Comparison of ENCODE assay signal across 13 cellular contexts in genomic region chr18:58196881-58197872, GRCh38.
A peak's percentile ranks its signal among the peaks of the same experiment; 100 is the strongest.
DNase-seq lines count a peak whose midpoint lies in the region; ATAC-seq and TF ChIP-seq lines count a peak whose summit lies in the region.
"Had no signal": no experiment of that assay in that cellular context is flagged by ENCODE, and none has a peak within 500 bp of the region (broad histone marks: within the 10 kb centered on the region; RNA-seq: fewer than 3 reads in every experiment).

No MANE protein-coding gene starts in this region.

- H3K27ac Mint-ChIP-seq in CD4-positive, CD25-positive, alpha-beta regulatory T cell, result peak overlapping the region; percentile 9 to 86 (median 85)
- H3K27ac Mint-ChIP-seq in nephron, result peak overlapping the region; percentile 48 to 83 (median 56)
- H3K27ac Mint-ChIP-seq in natural killer cell treated with Interleukin-12 subunit alpha and Interleukin-12 subunit beta and Interleukin-15 and Interleukin-18, amount 100 ng/mL, for 72 hours, result no peak overlapping the region

- no peak for DNase-seq in CD4-positive, CD25-positive, alpha-beta regulatory T cell
- DNase-seq in natural killer cell treated with Interleukin-12 subunit alpha and Interleukin-12 subunit beta and Interleukin-15 and Interleukin-18, amount 100 ng/mL, for 72 hours (ENCODE audit: low spot score), result no peak
- DNase-seq in 8988T, result no peak
- DNase-seq: activated CD4-positive, alpha-beta T cell treated with anti-CD3 and anti-CD28 coated beads for 4 hours; lower lobe of right lung; NCI-H1436; stimulated activated CD8-positive, alpha-beta memory T cell treated with anti-CD3 and anti-CD28 coated beads, Interleukin-4, amount 100 ng/mL, for 48 hours had no signal

- no peaks in the 10 kb centered on the region for H3K9me3 Mint-ChIP-seq in CD4-positive, CD25-positive, alpha-beta regulatory T cell
- H3K9me3 Mint-ChIP-seq in nephron, result no peaks in the 10 kb centered on the region
- H3K9me3 Mint-ChIP-seq in natural killer cell treated with Interleukin-12 subunit alpha and Interleukin-12 subunit beta and Interleukin-15 and Interleukin-18, amount 100 ng/mL, for 72 hours, result no peaks in the 10 kb centered on the region

- H3K36me3 ChIP-seq in CD4-positive, CD25-positive, alpha-beta regulatory T cell (ENCODE audit: control insufficient read depth, insufficient read depth, low read length), result no peaks in the 10 kb centered on the region
- H3K36me3 ChIP-seq in HUES6 (ENCODE audit: control insufficient read depth, insufficient read depth, low read length), result no peaks in the 10 kb centered on the region
- H3K36me3 ChIP-seq: lower lobe of right lung had no signal

- H3K9me3 ChIP-seq in CD4-positive, CD25-positive, alpha-beta regulatory T cell (ENCODE audit: control insufficient read depth in 2 of 2, low read length in 2 of 2), result no peaks in the 10 kb centered on the region
- no peaks in the 10 kb centered on the region for H3K9me3 ChIP-seq in HUES6 (ENCODE audit: control insufficient read depth, insufficient read depth, low read depth, low read length)
- H3K9me3 ChIP-seq: lower lobe of right lung had no signal

- ATAC-seq in CD4-positive, CD25-positive, alpha-beta regulatory T cell (ENCODE audit: low read depth in 2 of 2), result no peak
- ATAC-seq in natural killer cell treated with Interleukin-12 subunit alpha and Interleukin-12 subunit beta and Interleukin-15 and Interleukin-18, amount 100 ng/mL, for 72 hours, result no peak
- ATAC-seq in GM21737 (IDR thresholded peaks at IDR 0.05; ENCODE audit: unreplicated experiment), result no peak
- no peak for ATAC-seq in HG02970 (IDR thresholded peaks at IDR 0.05; ENCODE audit: low FRiP score, unreplicated experiment)
- ATAC-seq: lower lobe of right lung had no signal

- peak overlapping the region; percentile 16 for H3K27ac ChIP-seq in CD4-positive, CD25-positive, alpha-beta regulatory T cell (ENCODE audit: insufficient read depth, low read length, poor library complexity, severe bottlenecking)
- H3K27ac ChIP-seq in HUES6 (ENCODE audit: low read depth, low read length) (peak overlapping the region; percentile 29; the same call in 1 of the 2 replicates), cingulate gyrus (ENCODE audit: low read depth, low read length) (peak overlapping the region; percentile 35)

- H3K4me1 Mint-ChIP-seq in CD4-positive, CD25-positive, alpha-beta regulatory T cell, result peaks cover 9 to 19% (median 10%) of the 10 kb centered on the region in 4 donors
- peaks cover 44% of the 10 kb centered on the region for H3K4me1 Mint-ChIP-seq in nephron
- H3K4me1 Mint-ChIP-seq in natural killer cell treated with Interleukin-12 subunit alpha and Interleukin-12 subunit beta and Interleukin-15 and Interleukin-18, amount 100 ng/mL, for 72 hours (ENCODE audit: low read depth in 2 of 2), result peaks cover 0 to 3% of the 10 kb centered on the region in 2 donors

- no peak overlapping the region for H3K9ac ChIP-seq in HUES6 (ENCODE audit: low read length)

- peaks cover 16% of the 10 kb centered on the region for H3K27me3 Mint-ChIP-seq in CD4-positive, CD25-positive, alpha-beta regulatory T cell
- peaks cover 10% of the 10 kb centered on the region for H3K27me3 Mint-ChIP-seq in nephron (ENCODE audit: low read depth)
- peaks cover 24 to 32% of the 10 kb centered on the region in 2 donors for H3K27me3 Mint-ChIP-seq in natural killer cell treated with Interleukin-12 subunit alpha and Interleukin-12 subunit beta and Interleukin-15 and Interleukin-18, amount 100 ng/mL, for 72 hours

- H3K4me3 ChIP-seq in CD4-positive, CD25-positive, alpha-beta regulatory T cell (ENCODE audit: low read depth, low read length), result no peak overlapping the region
- H3K4me3 ChIP-seq in HUES6 (ENCODE audit: low read depth, low read length), result peak overlapping the region; percentile 34
- H3K4me3 ChIP-seq: GM12878 had no signal

- peaks cover 12% of the 10 kb centered on the region for H3K4me1 ChIP-seq in CD4-positive, CD25-positive, alpha-beta regulatory T cell (ENCODE audit: control insufficient read depth, insufficient read depth, low read length, poor library complexity, severe bottlenecking)
- H3K4me1 ChIP-seq in HUES6 (ENCODE audit: control insufficient read depth, insufficient read depth, low read length), result peaks cover 48% of the 10 kb centered on the region

- no peaks in the 10 kb centered on the region for H3K36me3 Mint-ChIP-seq in CD4-positive, CD25-positive, alpha-beta regulatory T cell
- no peaks in the 10 kb centered on the region for H3K36me3 Mint-ChIP-seq in nephron (ENCODE audit: low read depth)
- H3K36me3 Mint-ChIP-seq in natural killer cell treated with Interleukin-12 subunit alpha and Interleukin-12 subunit beta and Interleukin-15 and Interleukin-18, amount 100 ng/mL, for 72 hours, result no peaks in the 10 kb centered on the region

- no peak for TF ChIP-seq CTCF in nephron (IDR thresholded peaks at IDR 0.05; ENCODE audit: unreplicated experiment in 3 of 3)

- H3K27me3 ChIP-seq in CD4-positive, CD25-positive, alpha-beta regulatory T cell (ENCODE audit: control insufficient read depth, insufficient read depth, low read length), result peaks cover 1% of the 10 kb centered on the region
- H3K27me3 ChIP-seq in HUES6 (ENCODE audit: control insufficient read depth, insufficient read depth, low read length), result no peaks in the 10 kb centered on the region

- H3K4me3 Mint-ChIP-seq in CD4-positive, CD25-positive, alpha-beta regulatory T cell, result peak overlapping the region in 2 of 4 donors; percentile 68 to 91
- peak overlapping the region; percentile 80 to 89 (median 87) for H3K4me3 Mint-ChIP-seq in nephron
- H3K4me3 Mint-ChIP-seq in natural killer cell treated with Interleukin-12 subunit alpha and Interleukin-12 subunit beta and Interleukin-15 and Interleukin-18, amount 100 ng/mL, for 72 hours, result no peak overlapping the region

Comparison
In these comparisons a context has a peak if more than half of its experiments do, and no peak if none do; other contexts are left out.
1. H3K27ac Mint-ChIP-seq: peak in CD4-positive, CD25-positive, alpha-beta regulatory T cell (3 of 3) and nephron (3 of 3); none in natural killer cell treated with Interleukin-12 subunit alpha and Interleukin-12 subunit beta and Interleukin-15 and Interleukin-18, amount 100 ng/mL, for 72 hours (0 of 2).
2. Peak in every context shown above with its lines, with median percentiles within 50 percentile points of each other: H3K27ac ChIP-seq.